ENCODE assay signal across 15 cellular contexts in the genomic region with DNA sequence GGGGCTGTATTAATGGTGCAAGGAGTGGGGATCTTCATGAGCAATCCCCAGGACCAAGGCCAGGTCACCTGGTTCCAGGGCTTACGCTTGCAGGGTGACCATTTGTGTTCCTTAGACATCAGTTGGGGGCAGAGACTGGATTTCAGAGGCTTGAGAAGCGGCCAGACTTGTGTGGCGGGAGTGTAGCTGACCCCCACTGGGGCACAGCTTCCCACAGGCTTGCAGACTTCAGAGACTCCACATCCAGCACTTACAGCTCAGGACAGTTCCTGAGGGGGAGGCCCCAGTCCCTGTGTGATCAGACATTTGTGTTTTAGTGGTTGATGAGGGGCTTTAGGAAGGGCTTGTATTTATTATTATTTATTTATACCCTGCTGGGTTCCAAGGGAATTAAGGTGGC. TPM values are rescaled to one million over a fixed set of nuclear protein-coding genes. Genes with fewer than 3 reads are reported as not detected.
A peak's percentile ranks its signal among the peaks of the same experiment; 100 is the strongest.
DNase-seq lines count a peak whose midpoint lies in the region; ATAC-seq and TF ChIP-seq lines count a peak whose summit lies in the region.
"Had no signal": no experiment of that assay in that cellular context is flagged by ENCODE, and none has a peak within 500 bp of the region (broad histone marks: within the 10 kb centered on the region; RNA-seq: fewer than 3 reads in every experiment).

No MANE protein-coding gene starts in this region.

- no peak for TF ChIP-seq EP300 in upper lobe of left lung (IDR thresholded peaks at IDR 0.05)

- no peak overlapping the region for H3K27ac ChIP-seq in mammary epithelial cell (ENCODE audit: insufficient read depth, low read depth, low read length)
- H3K27ac ChIP-seq in layer of hippocampus (ENCODE audit: low read depth, low read length), result peak overlapping the region; percentile 84
- peak overlapping the region in 3 of 4 donors; percentile 15 to 45 (median 32) for H3K27ac ChIP-seq in upper lobe of left lung
- H3K27ac ChIP-seq: colonic mucosa, thyroid gland had no signal

- no peaks in the 10 kb centered on the region for H3K27me3 ChIP-seq in mammary epithelial cell (ENCODE audit: insufficient read depth, low read length)
- no peaks in the 10 kb centered on the region for H3K27me3 ChIP-seq in layer of hippocampus (ENCODE audit: control insufficient read depth, insufficient read depth, low read length)
- no peaks in the 10 kb centered on the region for H3K27me3 ChIP-seq in upper lobe of left lung
- H3K27me3 ChIP-seq: colonic mucosa, thyroid gland had no signal

- peaks cover 30% of the 10 kb centered on the region for H3K79me2 ChIP-seq in mammary epithelial cell (ENCODE audit: insufficient read depth, low read length)

- no peak overlapping the region for H3K4me3 ChIP-seq in mammary epithelial cell (replicated peaks in 1 of 3; ENCODE audit: insufficient read depth in 1 of 3, low read depth in 2 of 3, low read length in 3 of 3)
- no peak overlapping the region for H3K4me3 ChIP-seq in upper lobe of left lung
- H3K4me3 ChIP-seq: colonic mucosa, GM12878, thyroid gland had no signal

- no peak overlapping the region for H3K9ac ChIP-seq in mammary epithelial cell (ENCODE audit: insufficient read depth, low read length)

- peaks cover 82% of the 10 kb centered on the region for H3K4me1 ChIP-seq in mammary epithelial cell (ENCODE audit: insufficient read depth, low read length)
- peaks cover 38 to 42% (median 40%) of the 10 kb centered on the region in 4 donors for H3K4me1 ChIP-seq in upper lobe of left lung
- H3K4me1 ChIP-seq: colonic mucosa had no signal

- in situ Hi-C loops in mammary epithelial cell (cut with MboI; ENCODE audit: low sequenced_read_pairs in 2 of 2), result loop anchor here in 1 of 2 donors (10.0 kb wide), 1 partner anchor 138 kb away; no protein-coding TSS in a partner anchor

- no peaks in the 10 kb centered on the region for H3K36me3 ChIP-seq in mammary epithelial cell (ENCODE audit: insufficient read depth, low read length)
- peaks cover 0 to 6% (median 3%) of the 10 kb centered on the region in 4 donors for H3K36me3 ChIP-seq in upper lobe of left lung
- H3K36me3 ChIP-seq: colonic mucosa had no signal

- H3K9me3 ChIP-seq in mammary epithelial cell (replicated peaks; ENCODE audit: insufficient read depth, low read length) (no peaks in the 10 kb centered on the region), upper lobe of left lung (no peaks in the 10 kb centered on the region)
- H3K9me3 ChIP-seq: colonic mucosa, thyroid gland had no signal

- ATAC-seq in Right ventricle myocardium superior (ENCODE audit: poor library complexity) (peak; percentile 20), upper lobe of left lung (ENCODE audit: low FRiP score in 2 of 2) (peak; percentile 3 to 24), sciatic nerve (no peak), HG03159 (IDR thresholded peaks at IDR 0.05; ENCODE audit: unreplicated experiment) (no peak), HG03342 (IDR thresholded peaks at IDR 0.05; ENCODE audit: unreplicated experiment) (no peak)
- ATAC-seq: GM12878 had no signal

- no peak for DNase-seq in Right ventricle myocardium superior
- no peak for DNase-seq in cardiac septum (ENCODE audit: low spot score)
- no peak for DNase-seq in mammary epithelial cell
- no peak for DNase-seq in upper lobe of left lung
- DNase-seq in sciatic nerve (ENCODE audit: low spot score), result no peak
- DNase-seq: activated CD4-positive, alpha-beta T cell treated with anti-CD3 and anti-CD28 coated beads for 48 hours; activated effector memory CD4-positive, alpha-beta T cell treated with anti-CD3 and anti-CD28 coated beads, Interleukin-2, amount 50 U/mL, for 16 hours; glutamatergic neuron; retina had no signal

- intact Hi-C loops in Right ventricle myocardium superior (cut with DNase I) (no loop called here), cardiac septum (cut with DNase I) (no loop called here), mammary epithelial cell (cut with micrococcal nuclease) (loop anchor here (1.0 kb wide), 1 partner anchor 11 kb away; no protein-coding TSS in a partner anchor), sciatic nerve (cut with DNase I) (no loop called here)

- CTCF ChIA-PET in mammary epithelial cell (lab: Charles Lee; ENCODE audit: low non-redundant PET), result no interaction called here

- H3K4me2 ChIP-seq in mammary epithelial cell (ENCODE audit: insufficient read depth, low read depth, low read length), result peak overlapping the region; percentile 61

- dilution Hi-C loops in mammary epithelial cell (cut with HindIII; ENCODE audit: low sequenced_read_pairs), result no loop called here

- H2AFZ ChIP-seq in mammary epithelial cell (ENCODE audit: low read depth, low read length), result no peak overlapping the region

- BruUV-seq in mammary epithelial cell (replicated peaks; lab: Mats Ljungman, UMichigan), result no TSS peak

- no peak for TF ChIP-seq CTCF in mammary epithelial cell (conservative IDR thresholded peaks at IDR 0.05 in 1 of 2, IDR thresholded peaks at IDR 0.05 in 1 of 2; ENCODE audit: extremely low read depth in 1 of 2, insufficient read depth in 1 of 2, low read depth in 1 of 2, low read length in 2 of 2)
- TF ChIP-seq CTCF in upper lobe of left lung (IDR thresholded peaks at IDR 0.05), result no peak

- H4K20me1 ChIP-seq in mammary epithelial cell (ENCODE audit: insufficient read depth, low read length), result no peaks in the 10 kb centered on the region

- no peak for TF ChIP-seq POLR2A in upper lobe of left lung (IDR thresholded peaks at IDR 0.05)

- 50% methylated on average over 1 of the region's 3 CpGs for WGBS in mammary epithelial cell (ENCODE audit: low coverage, missing lambda C conversion rate)
- WGBS in upper lobe of left lung, 2 donors, result 63% methylated on average over 3 of the region's 3 CpGs; no CpG with 5 or more reads in 1 of the 2 donors

RNA-seq across cellular contexts. Expression of gene TJAP1, which starts 15.3 kb away (rescaled TPM):
- total RNA-seq in Right ventricle myocardium superior (20.5 TPM), cardiac septum (25.1 TPM), mammary epithelial cell (10 to 100 TPM; 26.8 to 80.5 TPM), upper lobe of left lung (10 to 100 TPM; 22.2 to 57.6 (median 31.1) TPM), sciatic nerve (36.9 TPM)
- 34.1 TPM for polyA plus RNA-seq in mammary epithelial cell
- polyA minus RNA-seq in mammary epithelial cell, result 37.0 TPM

RNA-seq across cellular contexts. Expression of gene LRRC73, which starts 17.5 kb away (rescaled TPM):
- total RNA-seq in Right ventricle myocardium superior (1.4 TPM), cardiac septum (1.5 TPM), mammary epithelial cell (1 to 10 TPM in 1 of 2 donors, under 1 TPM in 1; 0.83 to 1.6 TPM), upper lobe of left lung (1 to 10 TPM in 5 of 6 donors, under 1 TPM in 1; 0.34 to 3.4 (median 2.5) TPM), sciatic nerve (1.2 TPM)
- polyA plus RNA-seq in mammary epithelial cell, result 0.75 TPM
- not detected for polyA minus RNA-seq in mammary epithelial cell
- polyA plus RNA-seq: GM12878 had no signal

RNA-seq across cellular contexts. Expression of gene YIPF3, which starts 24.1 kb away (rescaled TPM):
- total RNA-seq in Right ventricle myocardium superior, result 64.0 TPM
- total RNA-seq in cardiac septum, result 65.7 TPM
- 10 to 100 TPM; 71.2 to 83.8 TPM for total RNA-seq in mammary epithelial cell
- 112 TPM for polyA plus RNA-seq in mammary epithelial cell
- 104 TPM for polyA minus RNA-seq in mammary epithelial cell
- 100 to 1,000 TPM; 103 to 170 (median 125) TPM for total RNA-seq in upper lobe of left lung
- 66.7 TPM for total RNA-seq in sciatic nerve

RNA-seq across cellular contexts. Expression of gene POLR1C, which starts 24.2 kb away (rescaled TPM):
- total RNA-seq in Right ventricle myocardium superior (15.6 TPM), cardiac septum (14.8 TPM), mammary epithelial cell (10 to 100 TPM; 28.2 to 50.5 TPM), upper lobe of left lung (10 to 100 TPM; 14.2 to 41.4 (median 24.5) TPM), sciatic nerve (30.3 TPM)
- 63.6 TPM for polyA plus RNA-seq in mammary epithelial cell
- 200 TPM for polyA minus RNA-seq in mammary epithelial cell

RNA-seq across cellular contexts. Expression of gene DLK2, which starts 37.3 kb away (rescaled TPM):
- total RNA-seq in Right ventricle myocardium superior, result 1.0 TPM
- total RNA-seq in cardiac septum, result 2.9 TPM
- 10 to 100 TPM; 45.2 to 49.9 TPM for total RNA-seq in mammary epithelial cell
- polyA plus RNA-seq in mammary epithelial cell, result 53.9 TPM
- 51.4 TPM for polyA minus RNA-seq in mammary epithelial cell
- total RNA-seq in upper lobe of left lung, result 1 to 10 TPM in 2 of 6 donors, under 1 TPM in 2, not detected in 2; 0.34 to 2.4 (median 1.2) TPM
- 0.45 TPM for total RNA-seq in sciatic nerve

Comparison
In these comparisons a context has a peak if more than half of its experiments do, and no peak if none do; other contexts are left out.
1. ATAC-seq: peak in Right ventricle myocardium superior (single experiment) and upper lobe of left lung (2 of 2); none in sciatic nerve (single experiment), HG03159 (single experiment) and HG03342 (single experiment).